Comparison of ENCODE assay signal across 15 cellular contexts in genomic region chr2:8009010-8009597, GRCh38.
A peak's percentile ranks its signal among the peaks of the same experiment; 100 is the strongest.
DNase-seq lines count a peak whose midpoint lies in the region; ATAC-seq, FAIRE-seq and TF ChIP-seq lines count a peak whose summit lies in the region.
"Had no signal": no experiment of that assay in that cellular context is flagged by ENCODE, and none has a peak within 500 bp of the region (broad histone marks: within the 10 kb centered on the region; RNA-seq: fewer than 3 reads in every experiment).

No MANE protein-coding gene starts in this region.

- H2BK5ac ChIP-seq in H1 (ENCODE audit: low read depth, low read length), result no peak overlapping the region
- no peak overlapping the region for H2BK5ac ChIP-seq in H9 (ENCODE audit: insufficient read length, low read length)

- H3K9me2 ChIP-seq in GM23248 (ENCODE audit: insufficient read depth) (no peaks in the 10 kb centered on the region), PC-3 (replicated peaks; ENCODE audit: low read length) (no peaks in the 10 kb centered on the region)

- H4K91ac ChIP-seq in H1 (replicated peaks; ENCODE audit: insufficient read length, low read length) (no peak overlapping the region), H9 (ENCODE audit: insufficient read length, low read depth, low read length) (no peak overlapping the region)

- H3K36me3 ChIP-seq in GM23248 (ENCODE audit: low read depth), result no peaks in the 10 kb centered on the region
- no peaks in the 10 kb centered on the region for H3K36me3 ChIP-seq in PC-3 (ENCODE audit: low read depth, low read length)
- no peaks in the 10 kb centered on the region for H3K36me3 ChIP-seq in H1 (ENCODE audit: control insufficient read depth in 2 of 4, insufficient read depth in 4 of 4, low read length in 3 of 4)
- H3K36me3 ChIP-seq: colonic mucosa had no signal

- no peaks in the 10 kb centered on the region for H3K9me3 Mint-ChIP-seq in stimulated activated effector memory CD8-positive, alpha-beta T cell treated with anti-CD3 and anti-CD28 coated beads, Interleukin-12 subunit alpha, Interleukin-12 subunit beta, amount 100 ng/mL, for 72 hours
- H3K9me3 Mint-ChIP-seq in H9, result no peaks in the 10 kb centered on the region; a peak in 3 of 5 replicates
- H3K9me3 Mint-ChIP-seq: IgD-negative memory B cell had no signal

- H3K18ac ChIP-seq in H1 (ENCODE audit: extremely low read depth, low read length) (0 out of 2 replicates have a peak overlapping the region, but pooled peaks have one; percentile 9), H9 (ENCODE audit: insufficient read length, low read depth, low read length) (no peak overlapping the region)

- H3K4ac ChIP-seq in H1 (replicated peaks; ENCODE audit: insufficient read length, low read depth, low read length) (no peak overlapping the region), H9 (ENCODE audit: low read depth, low read length) (no peak overlapping the region)

- H3K79me1 ChIP-seq in H1 (ENCODE audit: low read depth, low read length), result no peaks in the 10 kb centered on the region
- H3K79me1 ChIP-seq in H9 (ENCODE audit: insufficient read depth, low read depth, low read length, poor library complexity, severe bottlenecking), result no peaks in the 10 kb centered on the region

- H2BK120ac ChIP-seq in H1 (replicated peaks; ENCODE audit: low read depth, low read length), result no peak overlapping the region
- H2BK120ac ChIP-seq in H9 (ENCODE audit: low read depth, low read length, poor library complexity, severe bottlenecking), result no peak overlapping the region

- H4K8ac ChIP-seq in H1 (ENCODE audit: extremely low read depth, insufficient read depth, low read length), result no peak overlapping the region; the same call in 1 of the 2 replicates
- H4K8ac ChIP-seq in H9 (replicated peaks; ENCODE audit: insufficient read length, low read depth, low read length), result no peak overlapping the region

- H3K9me3 ChIP-seq in GM23248 (ENCODE audit: low read depth) (no peaks in the 10 kb centered on the region), PC-3 (ENCODE audit: low read length) (no peaks in the 10 kb centered on the region), H1 (ENCODE audit: insufficient read depth in 2 of 2, low read depth in 1 of 2, low read length in 1 of 2) (no peaks in the 10 kb centered on the region; a peak in 1 of 4 replicates), H9 (ENCODE audit: control insufficient read depth, low read depth, low read length) (no peaks in the 10 kb centered on the region)
- H3K9me3 ChIP-seq: colonic mucosa, testis had no signal

- no peaks in the 10 kb centered on the region; the same call in 1 of the 2 replicates for H3K27me3 Mint-ChIP-seq in H9 (ENCODE audit: low read depth)

- no peak overlapping the region for H2AK5ac ChIP-seq in H1 (ENCODE audit: low read depth, low read length)
- H2AK5ac ChIP-seq in H9 (ENCODE audit: insufficient read length, low read length), result no peak overlapping the region

- H3K79me2 ChIP-seq in GM23248 (ENCODE audit: insufficient read depth) (no peaks in the 10 kb centered on the region), PC-3 (ENCODE audit: low read length) (no peaks in the 10 kb centered on the region), H1 (ENCODE audit: control insufficient read depth in 1 of 2, insufficient read depth in 2 of 2, low read length in 2 of 2) (no peaks in the 10 kb centered on the region), H9 (ENCODE audit: insufficient read depth, low read length) (no peaks in the 10 kb centered on the region)

- 72 to 74% methylated on average over 11 of the region's 11 CpGs for WGBS in GM23248 (ENCODE audit: low coverage in 1 of 2, low lambda C conversion rate in 2 of 2, missing lambda C conversion rate in 2 of 2), 2 experiments
- whole genome bisulfite sequencing in H1 (ENCODE audit: extremely low coverage in 1 of 2, insufficient coverage in 1 of 2, insufficient read length in 1 of 2, insufficient replicate concordance in 2 of 2, low coverage in 1 of 2, low lambda C conversion rate in 2 of 2, missing lambda C conversion rate in 1 of 2), 2 experiments, result 90% methylated on average over 11 of the region's 11 CpGs; no CpG with 5 or more reads in 1 of the 2 experiments
- no CpG with 5 or more reads among the region's 11 CpGs for WGBS in H9 (ENCODE audit: extremely low coverage, insufficient read length, low lambda C conversion rate)

- no peak overlapping the region for H3K4me2 ChIP-seq in GM23248 (ENCODE audit: unreplicated experiment)
- no peak overlapping the region for H3K4me2 ChIP-seq in PC-3 (ENCODE audit: low read length)
- no peak overlapping the region for H3K4me2 ChIP-seq in H1 (ENCODE audit: insufficient read depth in 1 of 2, low read depth in 2 of 2, low read length in 2 of 2)
- no peak overlapping the region for H3K4me2 ChIP-seq in H9 (ENCODE audit: insufficient read depth, insufficient read length, low read length)

- H3K36me3 Mint-ChIP-seq in stimulated activated effector memory CD8-positive, alpha-beta T cell treated with anti-CD3 and anti-CD28 coated beads, Interleukin-12 subunit alpha, Interleukin-12 subunit beta, amount 100 ng/mL, for 72 hours, result no peaks in the 10 kb centered on the region
- peaks cover 0 to 5% (median 0%) of the 10 kb centered on the region in 3 experiments; a peak in 3 of 7 replicates for H3K36me3 Mint-ChIP-seq in H9 (ENCODE audit: insufficient read depth in 1 of 3, low read depth in 3 of 3)

- TF ChIP-seq CTCF in PC-3 (conservative IDR thresholded peaks at IDR 0.05; ENCODE audit: low read depth, low read length), result no peak
- no peak for TF ChIP-seq CTCF in H1 (IDR thresholded peaks at IDR 0.05; ENCODE audit: control extremely low read depth in 1 of 3, insufficient read depth in 1 of 3, low read depth in 1 of 3, low read length in 3 of 3)
- no peak for TF ChIP-seq CTCF in H9 (conservative IDR thresholded peaks at IDR 0.05)

- H2BK15ac ChIP-seq in H1 (ENCODE audit: low read length) (no peak overlapping the region), H9 (ENCODE audit: low read depth, low read length) (no peak overlapping the region)

- peaks cover 8% of the 10 kb centered on the region for H3F3A ChIP-seq in GM23248 (ENCODE audit: insufficient read depth)
- no peaks in the 10 kb centered on the region for H3F3A ChIP-seq in PC-3 (ENCODE audit: low read length, unreplicated experiment)

- no peaks in the 10 kb centered on the region for H3K27me3 ChIP-seq in GM23248 (replicated peaks; ENCODE audit: insufficient read depth)
- H3K27me3 ChIP-seq in PC-3 (ENCODE audit: low read length), result no peaks in the 10 kb centered on the region
- H3K27me3 ChIP-seq in H1 (replicated peaks in 1 of 4; ENCODE audit: control insufficient read depth in 3 of 4, extremely low read depth in 1 of 4, insufficient read depth in 3 of 4, low read length in 3 of 4), result no peaks in the 10 kb centered on the region; a peak in 1 of 7 replicates
- H3K27me3 ChIP-seq in H9 (ENCODE audit: insufficient read depth, low read length), result no peaks in the 10 kb centered on the region
- H3K27me3 ChIP-seq: colonic mucosa, testis had no signal

- in situ Hi-C loops in GM23248 (cut with MboI), result loop anchor here (25.0 kb wide), 1 partner anchor 678 kb away; the partner anchor contains the start of gene ID2

- DNase-seq in GM23248 (peak; percentile 72), PC-3 (peak; percentile 47), H1 (ENCODE audit: low read depth in 1 of 2, low spot score in 2 of 2) (peak in 1 of 2 experiments; percentile 16), H9 (no peak), hypothalamus (lab: John Stamatoyannopoulos, UW) (no peak), NCI-H1694 treated with DMSO at 0.1 percent for 48 hours (lab: John Stamatoyannopoulos, UW) (no peak)
- DNase-seq in stimulated activated effector memory CD8-positive, alpha-beta T cell treated with anti-CD3 and anti-CD28 coated beads, Interleukin-12 subunit alpha, Interleukin-12 subunit beta, amount 100 ng/mL, for 72 hours (ENCODE audit: low spot score in 2 of 2), result no peak
- DNase-seq: activated T-cell treated with anti-CD3 and anti-CD28 coated beads, Interleukin-2, amount 50 U/mL, for 48 hours; colonic mucosa; left cardiac atrium; NCI-H1436 treated with DMSO at 0.1 percent for 48 hours; NCI-H526 treated with DMSO at 0.1 percent for 48 hours; testis had no signal

- no TSS peak for BruUV-seq in PC-3 (replicated peaks; lab: Mats Ljungman, UMichigan)

- H3K9ac ChIP-seq in GM23248 (no peak overlapping the region), PC-3 (ENCODE audit: low read length) (no peak overlapping the region), H1 (replicated peaks in 1 of 4; ENCODE audit: extremely low read depth in 1 of 4, low read depth in 3 of 4, low read length in 3 of 4) (no peak overlapping the region), H9 (ENCODE audit: extremely low read depth, insufficient read length, low read length) (no peak overlapping the region)

- H2AFZ ChIP-seq in GM23248 (peak overlapping the region; percentile 59), PC-3 (ENCODE audit: low read length) (peak overlapping the region; percentile 55; the same call in 1 of the 2 replicates), H1 (ENCODE audit: low read length) (0 out of 2 replicates have a peak overlapping the region, but pooled peaks have one; percentile 0), H9 (ENCODE audit: low read length) (no peak overlapping the region)

- no peak for TF ChIP-seq EP300 in H1 (IDR thresholded peaks at IDR 0.05; ENCODE audit: borderline replicate concordance in 1 of 2, low read depth in 2 of 2, low read length in 2 of 2)

- no peak overlapping the region for H3K4me3 Mint-ChIP-seq in stimulated activated effector memory CD8-positive, alpha-beta T cell treated with anti-CD3 and anti-CD28 coated beads, Interleukin-12 subunit alpha, Interleukin-12 subunit beta, amount 100 ng/mL, for 72 hours
- no peak overlapping the region for H3K4me3 Mint-ChIP-seq in H9
- H3K4me3 Mint-ChIP-seq: IgD-negative memory B cell had no signal

- peaks cover 12% of the 10 kb centered on the region for H3K4me1 Mint-ChIP-seq in stimulated activated effector memory CD8-positive, alpha-beta T cell treated with anti-CD3 and anti-CD28 coated beads, Interleukin-12 subunit alpha, Interleukin-12 subunit beta, amount 100 ng/mL, for 72 hours
- peaks cover 0 to 3% of the 10 kb centered on the region in 2 experiments; a peak in 2 of 4 replicates for H3K4me1 Mint-ChIP-seq in H9

- H3K4me3 ChIP-seq in GM23248 (no peak overlapping the region), PC-3 (ENCODE audit: low read length) (no peak overlapping the region), H1 (ENCODE audit: extremely low read depth in 1 of 4, insufficient read depth in 2 of 4, low read depth in 3 of 4, low read length in 4 of 4) (no peak overlapping the region)
- H3K4me3 ChIP-seq: colonic mucosa, testis had no signal

- H4K20me1 ChIP-seq in GM23248 (ENCODE audit: insufficient read depth) (no peaks in the 10 kb centered on the region), PC-3 (ENCODE audit: low read length) (no peaks in the 10 kb centered on the region), H1 (replicated peaks in 1 of 2; ENCODE audit: control insufficient read depth in 1 of 2, insufficient read depth in 2 of 2, low read length in 2 of 2) (no peaks in the 10 kb centered on the region), H9 (ENCODE audit: control insufficient read depth, insufficient read depth, insufficient read length) (no peaks in the 10 kb centered on the region)

- H3K56ac ChIP-seq in H1 (replicated peaks; ENCODE audit: insufficient read length, low read depth, low read length) (no peak overlapping the region), H9 (ENCODE audit: insufficient read length, low read depth, low read length) (no peak overlapping the region)

- H2BK20ac ChIP-seq in H1 (ENCODE audit: low read length) (no peak overlapping the region), H9 (ENCODE audit: low read depth, low read length, poor library complexity, severe bottlenecking) (no peak overlapping the region)

- CTCF ChIA-PET in PC-3 (lab: Charles Lee), result interaction anchor here (0.6 kb wide), 1 partner anchor 276 kb away, joined by 3 read pairs; no protein-coding TSS in a partner anchor
- CTCF ChIA-PET in H1 (lab: Charles Lee; ENCODE audit: partially characterized antibody), result interaction anchor here (0.6 to 1.2 kb wide), 2 partner anchors 18 to 687 kb away, joined by 3 to 4 read pairs; no protein-coding TSS in a partner anchor

- H3K14ac ChIP-seq in H1 (ENCODE audit: insufficient read length), result no peak overlapping the region
- H3K14ac ChIP-seq in H9 (ENCODE audit: insufficient read depth, low read length), result no peak overlapping the region

- no peak overlapping the region for H3K27ac Mint-ChIP-seq in stimulated activated effector memory CD8-positive, alpha-beta T cell treated with anti-CD3 and anti-CD28 coated beads, Interleukin-12 subunit alpha, Interleukin-12 subunit beta, amount 100 ng/mL, for 72 hours
- H3K27ac Mint-ChIP-seq in H9, result no peak overlapping the region; a peak in 1 of 7 replicates
- H3K27ac Mint-ChIP-seq: IgD-negative memory B cell had no signal

- H4K5ac ChIP-seq in H1 (ENCODE audit: insufficient read length, low read depth, low read length) (no peak overlapping the region), H9 (ENCODE audit: insufficient read length, low read depth, low read length) (no peak overlapping the region)

- H3K23me2 ChIP-seq in H1 (ENCODE audit: low read depth, low read length) (no peaks in the 10 kb centered on the region), H9 (ENCODE audit: insufficient read length, low read depth, low read length, poor library complexity, severe bottlenecking) (no peaks in the 10 kb centered on the region)

- peaks cover 24% of the 10 kb centered on the region for H3K4me1 ChIP-seq in GM23248 (ENCODE audit: insufficient read depth)
- H3K4me1 ChIP-seq in PC-3 (ENCODE audit: insufficient read depth, low read length), result peaks cover 17% of the 10 kb centered on the region
- no peaks in the 10 kb centered on the region for H3K4me1 ChIP-seq in H1 (replicated peaks in 1 of 4; ENCODE audit: control insufficient read depth in 3 of 4, insufficient read depth in 4 of 4, low read length in 3 of 4)
- no peaks in the 10 kb centered on the region; the same call in 1 of the 2 replicates for H3K4me1 ChIP-seq in H9 (ENCODE audit: insufficient read depth, low read length)
- H3K4me1 ChIP-seq: colonic mucosa had no signal

- no peak overlapping the region for H3K27ac ChIP-seq in GM23248
- no peak overlapping the region for H3K27ac ChIP-seq in PC-3 (ENCODE audit: low read length)
- H3K27ac ChIP-seq in H1 (ENCODE audit: low read depth, low read length), result no peak overlapping the region
- H3K27ac ChIP-seq in H9 (ENCODE audit: insufficient read length, low read depth, low read length), result no peak overlapping the region
- H3K27ac ChIP-seq: colonic mucosa, RWPE1, testis had no signal

- ATAC-seq in PC-3, result peak; percentile 53; the same call in 1 of the 2 replicates
- ATAC-seq in stimulated activated effector memory CD8-positive, alpha-beta T cell treated with anti-CD3 and anti-CD28 coated beads, Interleukin-12 subunit alpha, Interleukin-12 subunit beta, amount 100 ng/mL, for 72 hours, result peak; percentile 50
- ATAC-seq: left cardiac atrium had no signal

- TF ChIP-seq RAD21 in H1 (IDR thresholded peaks at IDR 0.05 in 1 of 2, conservative IDR thresholded peaks at IDR 0.05 in 1 of 2; ENCODE audit: low read depth in 2 of 2, low read length in 2 of 2), result no peak

- no peak for FAIRE-seq in H1 (lab: Jason Lieb, UNC)

- TF ChIP-seq POLR2A in H1 (IDR thresholded peaks at IDR 0.05; ENCODE audit: control extremely low read depth in 1 of 2, low read depth in 2 of 2, low read length in 2 of 2), result no peak

- POLR2A ChIA-PET in PC-3 (lab: Charles Lee; ENCODE audit: unreplicated experiment) (no interaction called here), H1 (lab: Charles Lee; ENCODE audit: partially characterized antibody) (no interaction called here)

- H2BK12ac ChIP-seq in H1 (ENCODE audit: low read depth, low read length) (peak overlapping the region; percentile 41; the same call in 1 of the 2 replicates), H9 (ENCODE audit: insufficient read length, low read depth, low read length) (no peak overlapping the region)

- no peak overlapping the region for H3K23ac ChIP-seq in H1 (ENCODE audit: insufficient read length)
- H3K23ac ChIP-seq in H9 (ENCODE audit: insufficient read length, low read depth, low read length), result no peak overlapping the region

- intact Hi-C loops in PC-3 (cut with micrococcal nuclease), result no loop called here

- no peak overlapping the region for H3T11ph ChIP-seq in H9 (ENCODE audit: low read length)

Comparison
In these comparisons a context has a peak if more than half of its experiments do, and no peak if none do; other contexts are left out.
1. DNase-seq: peak in GM23248 (single experiment) and PC-3 (single experiment); none in stimulated activated effector memory CD8-positive, alpha-beta T cell treated with anti-CD3 and anti-CD28 coated beads, Interleukin-12 subunit alpha, Interleukin-12 subunit beta, amount 100 ng/mL, for 72 hours (0 of 2), H9 (single experiment), hypothalamus (0 of 51) and NCI-H1694 treated with DMSO at 0.1 percent for 48 hours (single experiment).